ENCODE assay signal across 8 cellular contexts in the genomic region with DNA sequence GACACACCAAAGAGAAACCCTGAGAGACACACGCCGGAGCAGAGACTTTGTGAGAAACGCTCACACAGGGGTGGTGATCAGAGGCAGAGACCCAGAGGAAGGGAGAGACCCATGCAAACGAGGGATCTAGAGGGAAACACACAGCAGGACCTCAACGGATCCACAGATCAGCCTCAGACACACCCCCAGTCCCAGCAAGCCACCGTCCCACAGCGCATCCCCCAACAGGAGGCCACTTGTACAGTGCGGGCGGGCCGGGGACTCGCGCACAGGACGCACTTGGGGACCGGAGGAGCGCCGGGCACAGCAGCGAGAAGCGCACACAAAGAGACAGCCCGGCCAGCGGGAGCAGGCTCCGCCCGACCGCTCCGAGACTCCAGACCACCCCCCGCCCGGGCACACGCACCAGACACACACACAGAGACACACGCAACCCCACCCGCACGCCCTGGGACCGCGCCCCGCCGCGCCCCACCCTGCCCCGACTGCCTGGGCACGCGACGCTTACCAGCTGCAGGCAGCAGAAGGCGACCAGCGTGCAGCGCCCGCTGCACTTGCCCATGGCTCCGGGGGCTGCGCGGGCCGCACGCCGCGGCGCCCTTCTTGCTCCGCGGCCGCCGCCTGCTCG. TPM values are rescaled to one million over a fixed set of nuclear protein-coding genes. Genes with fewer than 3 reads are reported as not detected.
DNase-seq lines count a peak whose midpoint lies in the region; ATAC-seq lines count a peak whose summit lies in the region.

No MANE protein-coding gene starts in this region.

- H3K36me3 Mint-ChIP-seq in activated T-helper 1 cell treated with anti-CD3 and anti-CD28 coated beads, Interleukin-12 subunit alpha, Interleukin-12 subunit beta, Interleukin-2, Interleukin-4 antibody, amounts not matched to agents 30 ng/mL and 10 ng/mL and 1 ng/mL, durations not matched to agents 14 hours and 24 hours and 36 hours (ENCODE audit: low read depth) = peaks cover 2% of the 10 kb centered on the region
- H3K36me3 Mint-ChIP-seq in stimulated activated naive B cell treated with anti-CD40 and anti-IgM and Interleukin-4, amounts not matched to agents 10 μg/mL and 1 μg/mL and 100 μg/mL, for 72 hours = no peaks in the 10 kb centered on the region

- DNase-seq in 8988T (peak; percentile 65), MV-4-11 (lab: John Stamatoyannopoulos, UW) (no peak), RPMI8226 (no peak)
- DNase-seq in activated T-helper 1 cell treated with anti-CD3 and anti-CD28 coated beads, Interleukin-12 subunit alpha, Interleukin-12 subunit beta, Interleukin-2, Interleukin-4 antibody, amounts not matched to agents 30 ng/mL and 10 ng/mL and 1 ng/mL, durations not matched to agents 14 hours and 24 hours and 36 hours (ENCODE audit: low spot score) = no peak
- no peak for DNase-seq in stimulated activated naive B cell treated with anti-CD40 and anti-IgM and Interleukin-4, amounts not matched to agents 10 μg/mL and 1 μg/mL and 100 μg/mL, for 72 hours

- no peaks in the 10 kb centered on the region for H3K9me3 ChIP-seq in ES-I3 (ENCODE audit: control insufficient read depth, insufficient read depth, low read length)

- peak; percentile 62 to 68 for ATAC-seq in stimulated activated naive B cell treated with anti-CD40 and anti-IgM and Interleukin-4, amounts not matched to agents 10 μg/mL and 1 μg/mL and 100 μg/mL, for 72 hours (replicated peaks)
- ATAC-seq in GM18909 (IDR thresholded peaks at IDR 0.05; ENCODE audit: poor library complexity, unreplicated experiment) = no peak

- H3K4me1 ChIP-seq in ES-I3 (ENCODE audit: insufficient read depth, low read length) = 0 out of 2 replicates have a peak, but pooled peaks cover 1% of the 10 kb centered on the region

- intact Hi-C loops in activated T-helper 1 cell treated with anti-CD3 and anti-CD28 coated beads, Interleukin-12 subunit alpha, Interleukin-12 subunit beta, Interleukin-2, Interleukin-4 antibody, amounts not matched to agents 30 ng/mL and 10 ng/mL and 1 ng/mL, durations not matched to agents 14 hours and 24 hours and 36 hours (cut with micrococcal nuclease) = no loop called here

- H3K36me3 ChIP-seq in ES-I3 (ENCODE audit: insufficient read depth, low read length) = no peaks in the 10 kb centered on the region

- H3K27ac Mint-ChIP-seq in activated T-helper 1 cell treated with anti-CD3 and anti-CD28 coated beads, Interleukin-12 subunit alpha, Interleukin-12 subunit beta, Interleukin-2, Interleukin-4 antibody, amounts not matched to agents 30 ng/mL and 10 ng/mL and 1 ng/mL, durations not matched to agents 14 hours and 24 hours and 36 hours = no peak overlapping the region
- H3K27ac Mint-ChIP-seq in stimulated activated naive B cell treated with anti-CD40 and anti-IgM and Interleukin-4, amounts not matched to agents 10 μg/mL and 1 μg/mL and 100 μg/mL, for 72 hours = no peak overlapping the region

- peak overlapping the region; percentile 58 for H3K9ac ChIP-seq in ES-I3 (ENCODE audit: low read depth, low read length)

- H3K9me3 Mint-ChIP-seq in activated T-helper 1 cell treated with anti-CD3 and anti-CD28 coated beads, Interleukin-12 subunit alpha, Interleukin-12 subunit beta, Interleukin-2, Interleukin-4 antibody, amounts not matched to agents 30 ng/mL and 10 ng/mL and 1 ng/mL, durations not matched to agents 14 hours and 24 hours and 36 hours = no peaks in the 10 kb centered on the region
- H3K9me3 Mint-ChIP-seq in stimulated activated naive B cell treated with anti-CD40 and anti-IgM and Interleukin-4, amounts not matched to agents 10 μg/mL and 1 μg/mL and 100 μg/mL, for 72 hours = no peaks in the 10 kb centered on the region

- peaks cover 46% of the 10 kb centered on the region for H3K27me3 Mint-ChIP-seq in activated T-helper 1 cell treated with anti-CD3 and anti-CD28 coated beads, Interleukin-12 subunit alpha, Interleukin-12 subunit beta, Interleukin-2, Interleukin-4 antibody, amounts not matched to agents 30 ng/mL and 10 ng/mL and 1 ng/mL, durations not matched to agents 14 hours and 24 hours and 36 hours (ENCODE audit: insufficient read depth)
- peaks cover 57 to 74% of the 10 kb centered on the region in 2 donors for H3K27me3 Mint-ChIP-seq in stimulated activated naive B cell treated with anti-CD40 and anti-IgM and Interleukin-4, amounts not matched to agents 10 μg/mL and 1 μg/mL and 100 μg/mL, for 72 hours

- H3K4me3 Mint-ChIP-seq in activated T-helper 1 cell treated with anti-CD3 and anti-CD28 coated beads, Interleukin-12 subunit alpha, Interleukin-12 subunit beta, Interleukin-2, Interleukin-4 antibody, amounts not matched to agents 30 ng/mL and 10 ng/mL and 1 ng/mL, durations not matched to agents 14 hours and 24 hours and 36 hours = peak overlapping the region; percentile 70
- H3K4me3 Mint-ChIP-seq in stimulated activated naive B cell treated with anti-CD40 and anti-IgM and Interleukin-4, amounts not matched to agents 10 μg/mL and 1 μg/mL and 100 μg/mL, for 72 hours = peak overlapping the region; percentile 81 to 84

- peaks cover 6% of the 10 kb centered on the region for H3K4me1 Mint-ChIP-seq in activated T-helper 1 cell treated with anti-CD3 and anti-CD28 coated beads, Interleukin-12 subunit alpha, Interleukin-12 subunit beta, Interleukin-2, Interleukin-4 antibody, amounts not matched to agents 30 ng/mL and 10 ng/mL and 1 ng/mL, durations not matched to agents 14 hours and 24 hours and 36 hours (ENCODE audit: low read depth)
- H3K4me1 Mint-ChIP-seq in stimulated activated naive B cell treated with anti-CD40 and anti-IgM and Interleukin-4, amounts not matched to agents 10 μg/mL and 1 μg/mL and 100 μg/mL, for 72 hours = peaks cover 12 to 17% of the 10 kb centered on the region in 2 donors

- H3K4me3 ChIP-seq in iPS-11a (ENCODE audit: low read depth, low read length) = peak overlapping the region; percentile 58

RNA-seq across cellular contexts. Expression of gene NKAIN1, which starts 0.6 kb away (rescaled TPM):
- total RNA-seq in activated T-helper 1 cell treated with anti-CD3 and anti-CD28 coated beads, Interleukin-12 subunit alpha, Interleukin-12 subunit beta, Interleukin-2, Interleukin-4 antibody, amounts not matched to agents 30 ng/mL and 10 ng/mL and 1 ng/mL, durations not matched to agents 14 hours and 24 hours and 36 hours = not detected in 2 replicates

RNA-seq across cellular contexts. Expression of gene SNRNP40, which starts 57.5 kb away (rescaled TPM):
- 118 and 119 TPM in 2 replicates for total RNA-seq in activated T-helper 1 cell treated with anti-CD3 and anti-CD28 coated beads, Interleukin-12 subunit alpha, Interleukin-12 subunit beta, Interleukin-2, Interleukin-4 antibody, amounts not matched to agents 30 ng/mL and 10 ng/mL and 1 ng/mL, durations not matched to agents 14 hours and 24 hours and 36 hours

RNA-seq across cellular contexts. Expression of gene ZCCHC17, which starts 57.7 kb away (rescaled TPM):
- total RNA-seq in activated T-helper 1 cell treated with anti-CD3 and anti-CD28 coated beads, Interleukin-12 subunit alpha, Interleukin-12 subunit beta, Interleukin-2, Interleukin-4 antibody, amounts not matched to agents 30 ng/mL and 10 ng/mL and 1 ng/mL, durations not matched to agents 14 hours and 24 hours and 36 hours = 24.1 and 24.7 TPM in 2 replicates
